In genomic region chr16:4505356-4506153, GRCh38 we compare ENCODE assay signal across 8 cellular contexts.
DNase-seq lines count a peak whose midpoint lies in the region; ATAC-seq and TF ChIP-seq lines count a peak whose summit lies in the region.

No MANE protein-coding gene starts in this region.

- ATAC-seq in HG02759 (IDR thresholded peaks at IDR 0.05; ENCODE audit: unreplicated experiment) = peak; percentile 77
- no peak for ATAC-seq in HG02642 (IDR thresholded peaks at IDR 0.05; ENCODE audit: poor library complexity, unreplicated experiment)

- H3K27ac ChIP-seq in angular gyrus (ENCODE audit: low read depth, low read length) (peak overlapping the region; percentile 4), tibial artery (no peak overlapping the region)

- no peaks in the 10 kb centered on the region for H3K9me3 ChIP-seq in tibial artery

- peaks cover 0 to 13% (median 7%) of the 10 kb centered on the region in 4 donors for H3K4me1 ChIP-seq in tibial artery

- peak; percentile 89 for DNase-seq in GM12864 (ENCODE audit: low read depth)
- peak; percentile 23 to 94 (median 65) for DNase-seq in T-helper 2 cell
- DNase-seq in stimulated activated CD4-positive, alpha-beta T cell treated with anti-CD3 and anti-CD28 coated beads, Interleukin-2, amount 100 ng/mL, for 24 hours = peak; percentile 63 to 66
- no peak for DNase-seq in foreskin melanocyte
- DNase-seq in tibial artery = no peak

- peaks cover 26 to 43% (median 36%) of the 10 kb centered on the region in 3 donors for H3K36me3 ChIP-seq in tibial artery

- intact Hi-C loops in tibial artery (cut with DNase I; ENCODE audit: low total_unique reads) = loop anchor here (5.0 kb wide), 1 partner anchor 47 kb away; no protein-coding TSS in a partner anchor

- H3K4me3 ChIP-seq in GM12864 (ENCODE audit: low read depth, low read length) = no peak overlapping the region
- H3K4me3 ChIP-seq in tibial artery = no peak overlapping the region

- no peaks in the 10 kb centered on the region for H3K27me3 ChIP-seq in tibial artery

- TF ChIP-seq CTCF in GM12864 (IDR thresholded peaks at IDR 0.05; ENCODE audit: low read depth, low read length, missing control alignments) = no peak
- TF ChIP-seq CTCF in tibial artery (IDR thresholded peaks at IDR 0.05) = no peak

Comparison
In these comparisons a context has a peak if more than half of its experiments do, and no peak if none do; other contexts are left out.
1. DNase-seq: peak in GM12864 (single experiment), T-helper 2 cell (5 of 5) and stimulated activated CD4-positive, alpha-beta T cell treated with anti-CD3 and anti-CD28 coated beads, Interleukin-2, amount 100 ng/mL, for 24 hours (2 of 2); none in foreskin melanocyte (single experiment) and tibial artery (0 of 2).